Comparison of ENCODE assay signal across 29 cellular contexts in genomic region chr13:34803756-34804155, GRCh38.
"Had no signal": no experiment of that assay in that cellular context is flagged by ENCODE, and none has a peak within 500 bp of the region (broad histone marks: within the 10 kb centered on the region; RNA-seq: fewer than 3 reads in every experiment).

No MANE protein-coding gene starts in this region.

- FAIRE-seq: astrocyte, bronchial epithelial cell, frontal cortex had no signal

- H3K4me3 ChIP-seq: coronary artery, dorsolateral prefrontal cortex, heart right ventricle, hepatocyte had no signal

- DNase-seq: activated B cell treated with CpG ODN at 0.5 μM for 24 hours; activated CD4-positive, alpha-beta T cell treated with anti-CD3 and anti-CD28 coated beads for 48 hours; activated CD4-positive, alpha-beta T cell treated with anti-CD3 and anti-CD28 coated beads, Interleukin-2, amount 50 U/mL, for 1 hour; activated CD4-positive, alpha-beta T cell treated with anti-CD3 and anti-CD28 coated beads, Interleukin-2, amount 50 U/mL, for 48 hours; activated CD8-positive, alpha-beta memory T cell treated with anti-CD3 and anti-CD28 coated beads for 24 hours; activated CD8-positive, alpha-beta T cell treated with anti-CD3 and anti-CD28 coated beads for 36 hours; activated effector memory CD4-positive, alpha-beta T cell treated with Interleukin-2 at 50 U/mL for 16 hours; activated gamma-delta T cell treated with Interleukin-2 at 50 U/mL for 16 hours; activated naive CD4-positive, alpha-beta T cell treated with anti-CD3 and anti-CD28 coated beads, Interleukin-2, amount 50 U/mL, for 16 hours; activated naive CD4-positive, alpha-beta T cell treated with Interleukin-2 at 50 U/mL for 16 hours; activated T-cell treated with anti-CD3 and anti-CD28 coated beads, Interleukin-2, amount 50 U/mL, for 4 hours; amniotic stem cell; anterior cingulate cortex; brain microvascular endothelial cell; dorsolateral prefrontal cortex; effector memory CD4-positive, alpha-beta T cell; endodermal cell; foreskin fibroblast; heart right ventricle; T1000; WERI-Rb-1 had no signal

- H3K4me2 ChIP-seq: hepatocyte had no signal

- H3K79me2 ChIP-seq: hepatocyte had no signal

- H3K36me3 ChIP-seq: brain microvascular endothelial cell, heart right ventricle, WERI-Rb-1 had no signal

- H3K27me3 ChIP-seq: brain microvascular endothelial cell, dorsolateral prefrontal cortex, heart right ventricle, hepatocyte had no signal

- ATAC-seq: activated CD4-positive, CD25-positive, alpha-beta regulatory T cell treated with anti-CD3 and anti-CD28 coated beads, Interleukin-2, amount 50 U/mL, for 24 hours; activated CD8-positive, alpha-beta T cell treated with anti-CD3 and anti-CD28 coated beads for 36 hours; activated T-cell treated with anti-CD3 and anti-CD28 coated beads, Interleukin-2, amount 50 U/mL, for 4 hours; activated T-helper 17 cell treated with anti-CD3 and anti-CD28 coated beads, Interleukin-2, amount 50 U/mL, for 72 hours; esophagus mucosa; heart right ventricle had no signal

- H2AFZ ChIP-seq: hepatocyte had no signal

- H3K27ac ChIP-seq: brain microvascular endothelial cell, coronary artery, dorsolateral prefrontal cortex, heart right ventricle, hepatocyte, WERI-Rb-1 had no signal

- H3K4me1 ChIP-seq: heart right ventricle had no signal
